ENCODE assay signal across 12 cellular contexts in genomic region chr4:2805712-2806391, GRCh38. TPM values are rescaled to one million over a fixed set of nuclear protein-coding genes. Genes with fewer than 3 reads are reported as not detected.
DNase-seq lines count a peak whose midpoint lies in the region; ATAC-seq, FAIRE-seq and TF ChIP-seq lines count a peak whose summit lies in the region.
"Had no signal": no experiment of that assay in that cellular context is flagged by ENCODE, and none has a peak within 500 bp of the region (broad histone marks: within the 10 kb centered on the region; RNA-seq: fewer than 3 reads in every experiment).

No MANE protein-coding gene starts in this region.

- no peaks in the 10 kb centered on the region for H3K27me3 ChIP-seq in keratinocyte (ENCODE audit: control insufficient read depth, extremely low read depth, insufficient read depth, low read length)

- peaks cover 19% of the 10 kb centered on the region for H3K4me1 ChIP-seq in keratinocyte (ENCODE audit: control insufficient read depth, extremely low read depth, insufficient read depth, low read length)

- H3K9me3 ChIP-seq in keratinocyte (ENCODE audit: control insufficient read depth, low read depth, low read length), result no peaks in the 10 kb centered on the region

- peaks cover 4% of the 10 kb centered on the region for H3K27me3 Mint-ChIP-seq in brain
- no peaks in the 10 kb centered on the region for H3K27me3 Mint-ChIP-seq in type B pancreatic cell
- H3K27me3 Mint-ChIP-seq: CD4-positive, CD25-positive, alpha-beta regulatory T cell had no signal

- H3K27ac ChIP-seq in keratinocyte (ENCODE audit: control insufficient read depth, insufficient read depth, low read length) (no peak overlapping the region), skin epidermis (peak overlapping the region in 20 of 21 experiments; percentile 13 to 82 (median 70))

- H3K4me1 Mint-ChIP-seq in brain (peaks cover 45% of the 10 kb centered on the region), type B pancreatic cell (ENCODE audit: unreplicated experiment) (peaks cover 13% of the 10 kb centered on the region)

- DNase-seq in HT-29 (ENCODE audit: low spot score) (peak; percentile 94), keratinocyte (ENCODE audit: low read depth, low spot score) (no peak), NCI-H1436 (lab: John Stamatoyannopoulos, UW) (no peak), type B pancreatic cell (ENCODE audit: extremely low spot score, unreplicated experiment) (no peak)
- no peak for DNase-seq in activated naive CD4-positive, alpha-beta T cell treated with anti-CD3 and anti-CD28 coated beads, Interleukin-2, amount 50 U/mL, for 72 hours (ENCODE audit: low spot score in 2 of 2)
- DNase-seq: activated CD4-positive, CD25-positive, alpha-beta regulatory T cell; CD4-positive, CD25-positive, alpha-beta regulatory T cell; NCI-H1694; occipital lobe had no signal

- H3K36me3 ChIP-seq in keratinocyte (ENCODE audit: control insufficient read depth in 2 of 2, extremely low read depth in 1 of 2, insufficient read depth in 2 of 2, low read length in 2 of 2), result peaks cover 0 to 1% of the 10 kb centered on the region in 2 experiments

- no peaks in the 10 kb centered on the region for H4K20me1 ChIP-seq in keratinocyte (ENCODE audit: control insufficient read depth, extremely low read depth, insufficient read depth, low read length)

- peak; percentile 57 for FAIRE-seq in keratinocyte (lab: Jason Lieb, UNC)

- no peak for ATAC-seq in GM21825 (IDR thresholded peaks at IDR 0.05; ENCODE audit: unreplicated experiment)
- ATAC-seq in activated naive CD4-positive, alpha-beta T cell treated with anti-CD3 and anti-CD28 coated beads, Interleukin-2, amount 50 U/mL, for 72 hours, result no peak

- H3K4me3 ChIP-seq in keratinocyte (ENCODE audit: control insufficient read depth in 2 of 3, extremely low read depth in 1 of 3, insufficient read depth in 2 of 3, low read depth in 1 of 3, low read length in 3 of 3) (no peak overlapping the region), skin epidermis (no peak overlapping the region)

- H2AFZ ChIP-seq in keratinocyte (ENCODE audit: control insufficient read depth, low read length), result peak overlapping the region; percentile 24

- H3K27ac Mint-ChIP-seq in brain (peak overlapping the region in 3 of 5 experiments; percentile 89 to 97 (median 95)), type B pancreatic cell (no peak overlapping the region)
- peak overlapping the region in 1 of 2 donors; percentile 64 for H3K27ac Mint-ChIP-seq in activated naive CD4-positive, alpha-beta T cell treated with anti-CD3 and anti-CD28 coated beads, Interleukin-2, amount 50 U/mL, for 72 hours

- no peak for TF ChIP-seq CTCF in brain (conservative IDR thresholded peaks at IDR 0.05)
- TF ChIP-seq CTCF in keratinocyte (optimal IDR thresholded peaks at IDR 0.05 in 1 of 3, IDR thresholded peaks at IDR 0.05 in 1 of 3, conservative IDR thresholded peaks at IDR 0.05 in 1 of 3; ENCODE audit: extremely low read depth in 1 of 3, insufficient read depth in 2 of 3, low read length in 3 of 3), result no peak
- TF ChIP-seq CTCF in type B pancreatic cell (conservative IDR thresholded peaks at IDR 0.05), result no peak

- H3K36me3 Mint-ChIP-seq in brain (no peaks in the 10 kb centered on the region), type B pancreatic cell (no peaks in the 10 kb centered on the region)
- no peaks in the 10 kb centered on the region for H3K36me3 Mint-ChIP-seq in activated naive CD4-positive, alpha-beta T cell treated with anti-CD3 and anti-CD28 coated beads, Interleukin-2, amount 50 U/mL, for 72 hours
- H3K36me3 Mint-ChIP-seq: CD4-positive, CD25-positive, alpha-beta regulatory T cell had no signal

- H3K9ac ChIP-seq in keratinocyte (ENCODE audit: control insufficient read depth, extremely low read depth, insufficient read depth, low read length), result no peak overlapping the region

- dilution Hi-C loops in keratinocyte (cut with MboI; ENCODE audit: extremely low pct_ligation_motif_present, low sequenced_read_pairs), result no loop called here

- no peak overlapping the region for H3K4me3 Mint-ChIP-seq in brain
- no peak overlapping the region for H3K4me3 Mint-ChIP-seq in type B pancreatic cell

- H3K9me3 Mint-ChIP-seq in brain (peaks cover 0 to 2% (median 0%) of the 10 kb centered on the region in 5 experiments), type B pancreatic cell (no peaks in the 10 kb centered on the region)
- H3K9me3 Mint-ChIP-seq in activated naive CD4-positive, alpha-beta T cell treated with anti-CD3 and anti-CD28 coated beads, Interleukin-2, amount 50 U/mL, for 72 hours, result no peaks in the 10 kb centered on the region
- H3K9me3 Mint-ChIP-seq: CD4-positive, CD25-positive, alpha-beta regulatory T cell had no signal

- H3K79me2 ChIP-seq in keratinocyte (ENCODE audit: control insufficient read depth, insufficient read depth, low read length), result no peaks in the 10 kb centered on the region

- peak overlapping the region; percentile 43 for H3K4me2 ChIP-seq in keratinocyte (ENCODE audit: control insufficient read depth, extremely low read depth, insufficient read depth, low read depth, low read length)

- H3K9me1 ChIP-seq in keratinocyte (ENCODE audit: control insufficient read depth, extremely low read depth, insufficient read depth, low read length), result no peaks in the 10 kb centered on the region

RNA-seq across cellular contexts. Expression of gene SH3BP2, which starts 13.0 kb away (rescaled TPM):
- total RNA-seq in HT-29 (2014; rRNA removed; shearing (Covaris generic)), result 122 and 166 TPM in 2 replicates
- polyA plus RNA-seq in brain (ENCODE audit: insufficient read depth, low read depth, low replicate concordance), result 30.3 TPM
- polyA plus RNA-seq in keratinocyte, result 7.2 to 21.6 TPM (median 11.2 TPM) in 3 replicates
- polyA plus RNA-seq in keratinocyte (2011; ENCODE audit: low read depth), result 20.2 TPM
- 5.6 and 7.6 TPM in 2 replicates for polyA plus RNA-seq in keratinocyte (2011; cell fraction: cytosol; rRNA removed)
- polyA plus RNA-seq in keratinocyte (2011; cell fraction: nucleus; rRNA removed), result 67.9 and 68.0 TPM in 2 replicates
- polyA plus RNA-seq in keratinocyte (2012; ENCODE audit: low replicate concordance), result 6.1 and 23.4 TPM in 2 replicates
- polyA minus RNA-seq in keratinocyte, result 33.4 to 47.9 TPM (median 41.4 TPM) in 3 replicates
- polyA minus RNA-seq in keratinocyte (2011; cell fraction: cytosol; rRNA and poly(A)+ RNA removed), result 16.1 TPM
- 25.6 and 34.7 TPM in 2 replicates for polyA minus RNA-seq in keratinocyte (2011; cell fraction: nucleus; rRNA and poly(A)+ RNA removed)
- total RNA-seq in type B pancreatic cell (ENCODE audit: low replicate concordance), result 31.4 and 45.4 TPM in 2 replicates
- total RNA-seq in activated naive CD4-positive, alpha-beta T cell treated with anti-CD3 and anti-CD28 coated beads, Interleukin-2, amount 50 U/mL, for 72 hours, result 10 to 100 TPM; 56.6 to 77.6 TPM

RNA-seq across cellular contexts. Expression of gene ADD1, which starts 37.8 kb away (rescaled TPM):
- total RNA-seq in HT-29 (2014; rRNA removed; shearing (Covaris generic)), result 125 and 167 TPM in 2 replicates
- 408 TPM for polyA plus RNA-seq in brain (ENCODE audit: insufficient read depth, low read depth, low replicate concordance)
- polyA plus RNA-seq in keratinocyte, result 77.0 to 138 TPM (median 109 TPM) in 3 replicates
- 108 TPM for polyA plus RNA-seq in keratinocyte (2011; ENCODE audit: low read depth)
- 109 and 135 TPM in 2 replicates for polyA plus RNA-seq in keratinocyte (2011; cell fraction: cytosol; rRNA removed)
- polyA plus RNA-seq in keratinocyte (2011; cell fraction: nucleus; rRNA removed), result 315 and 355 TPM in 2 replicates
- 91.5 and 180 TPM in 2 replicates for polyA plus RNA-seq in keratinocyte (2012; ENCODE audit: low replicate concordance)
- polyA minus RNA-seq in keratinocyte, result 79.0 to 194 TPM (median 124 TPM) in 3 replicates
- 82.9 TPM for polyA minus RNA-seq in keratinocyte (2011; cell fraction: cytosol; rRNA and poly(A)+ RNA removed)
- polyA minus RNA-seq in keratinocyte (2011; cell fraction: nucleus; rRNA and poly(A)+ RNA removed), result 79.6 and 147 TPM in 2 replicates
- total RNA-seq in type B pancreatic cell (ENCODE audit: low replicate concordance), result 197 and 235 TPM in 2 replicates
- 100 to 1,000 TPM; 216 to 239 TPM for total RNA-seq in activated naive CD4-positive, alpha-beta T cell treated with anti-CD3 and anti-CD28 coated beads, Interleukin-2, amount 50 U/mL, for 72 hours

RNA-seq across cellular contexts. Expression of gene TNIP2, which starts 49.7 kb away (rescaled TPM):
- 99.9 and 119 TPM in 2 replicates for total RNA-seq in HT-29 (2014; rRNA removed; shearing (Covaris generic))
- polyA plus RNA-seq in brain (ENCODE audit: insufficient read depth, low read depth, low replicate concordance) (19.7 TPM), keratinocyte (22.6 to 23.1 TPM (median 23.1 TPM) in 3 replicates)
- 33.1 TPM for polyA plus RNA-seq in keratinocyte (2011; ENCODE audit: low read depth)
- polyA plus RNA-seq in keratinocyte (2011; cell fraction: cytosol; rRNA removed), result 11.7 and 26.0 TPM in 2 replicates
- polyA plus RNA-seq in keratinocyte (2011; cell fraction: nucleus; rRNA removed), result 41.6 and 42.8 TPM in 2 replicates
- 21.2 and 26.8 TPM in 2 replicates for polyA plus RNA-seq in keratinocyte (2012; ENCODE audit: low replicate concordance)
- 7.6 to 13.0 TPM (median 9.8 TPM) in 3 replicates for polyA minus RNA-seq in keratinocyte
- 15.9 TPM for polyA minus RNA-seq in keratinocyte (2011; cell fraction: cytosol; rRNA and poly(A)+ RNA removed)
- 10.3 and 12.2 TPM in 2 replicates for polyA minus RNA-seq in keratinocyte (2011; cell fraction: nucleus; rRNA and poly(A)+ RNA removed)
- total RNA-seq in type B pancreatic cell (ENCODE audit: low replicate concordance), result 25.3 and 26.1 TPM in 2 replicates
- 10 to 100 TPM; 48.9 to 75.5 TPM for total RNA-seq in activated naive CD4-positive, alpha-beta T cell treated with anti-CD3 and anti-CD28 coated beads, Interleukin-2, amount 50 U/mL, for 72 hours
